Comparison of ENCODE assay signal across 16 cellular contexts in the genomic region with DNA sequence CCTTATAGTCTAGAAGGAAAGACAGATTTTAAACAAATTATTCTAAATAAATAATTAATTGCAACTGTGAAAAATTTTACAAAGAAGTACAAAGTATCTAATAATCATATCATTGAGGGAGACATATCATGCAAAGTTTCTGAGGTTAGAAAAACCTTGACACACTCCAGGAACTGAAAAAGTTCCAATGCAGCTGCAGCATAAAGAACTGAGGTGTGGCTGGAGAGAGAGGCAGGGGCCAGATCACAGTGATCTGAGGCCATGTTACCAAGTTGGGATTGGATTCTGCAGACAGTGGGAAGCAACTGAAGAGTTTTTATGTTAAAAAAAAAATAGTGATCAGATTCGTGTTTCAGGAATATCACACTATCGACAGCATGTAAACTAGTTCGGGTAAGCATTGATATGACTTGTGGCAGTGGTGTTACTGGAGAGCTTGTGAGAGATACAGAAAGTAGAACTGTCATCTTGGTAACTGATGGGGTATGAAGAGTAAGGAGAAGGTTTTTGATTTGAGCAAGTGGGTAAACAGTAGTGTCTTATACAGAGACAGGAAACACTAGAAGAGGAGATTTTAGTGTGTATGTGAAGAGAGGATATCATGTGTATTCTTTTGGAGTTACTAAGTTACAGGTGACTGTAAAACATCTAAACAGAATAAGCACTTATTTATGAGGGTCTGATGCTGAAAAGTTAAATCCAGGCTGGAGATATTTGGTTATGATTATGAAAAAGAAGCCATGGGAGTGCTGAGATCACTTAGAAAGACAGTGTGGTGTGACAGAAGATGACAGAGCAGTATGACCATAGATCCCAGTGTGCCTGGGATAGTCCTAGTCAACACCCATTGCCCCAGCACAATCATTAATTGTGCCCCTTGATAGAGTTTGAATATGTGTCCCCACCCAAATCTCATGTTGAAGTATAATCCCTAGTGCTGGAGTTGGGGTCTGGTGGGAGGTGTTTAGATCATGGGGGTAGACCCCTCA. TPM values are rescaled to one million over a fixed set of nuclear protein-coding genes. Genes with fewer than 3 reads are reported as not detected.
DNase-seq lines count a peak whose midpoint lies in the region; ATAC-seq, FAIRE-seq and TF ChIP-seq lines count a peak whose summit lies in the region.
"Had no signal": no experiment of that assay in that cellular context is flagged by ENCODE, and none has a peak within 500 bp of the region (broad histone marks: within the 10 kb centered on the region; RNA-seq: fewer than 3 reads in every experiment).

No MANE protein-coding gene starts in this region.

- DNase-seq in bronchial epithelial cell (ENCODE audit: low read depth), result no peak
- DNase-seq in central memory CD4-positive, alpha-beta T cell, result no peak
- DNase-seq in SKM-1 (lab: John Stamatoyannopoulos, UW; ENCODE audit: unreplicated experiment), result no peak
- DNase-seq in stimulated activated CD4-positive, alpha-beta T cell treated with anti-CD3 and anti-CD28 coated beads, Interleukin-2, amount 100 ng/mL, for 48 hours, result no peak
- no peak for DNase-seq in SHP77 (lab: John Stamatoyannopoulos, UW)
- DNase-seq: activated CD4-positive, alpha-beta T cell treated with anti-CD3 and anti-CD28 coated beads for 1 hour; activated T-cell treated with anti-CD3 and anti-CD28 coated beads, Interleukin-2, amount 50 U/mL, for 1 hour; amniotic stem cell; erythroblast; hypothalamus had no signal

- no peaks in the 10 kb centered on the region for H3K36me3 ChIP-seq in bronchial epithelial cell (ENCODE audit: control insufficient read depth, insufficient read depth, low read length)
- H3K36me3 ChIP-seq: BLaER1 treated with 17β-estradiol and CSF1 and Interleukin-3, amounts not matched to agents 10 nM and 100 nM had no signal

- TF ChIP-seq CTCF in bronchial epithelial cell (IDR thresholded peaks at IDR 0.05; ENCODE audit: insufficient read depth, low read length, severe bottlenecking), result no peak

- no peak overlapping the region for H3K4me3 ChIP-seq in bronchial epithelial cell (ENCODE audit: low read depth, low read length)
- H3K4me3 ChIP-seq: BLaER1 treated with 17β-estradiol and CSF1 and Interleukin-3, amounts not matched to agents 10 nM and 100 nM; coronary artery had no signal

- ATAC-seq in GM18861 (IDR thresholded peaks at IDR 0.05; ENCODE audit: unreplicated experiment) (peak; percentile 82), GM21447 (IDR thresholded peaks at IDR 0.05; ENCODE audit: unreplicated experiment) (peak; percentile 88), HG03108 (IDR thresholded peaks at IDR 0.05; ENCODE audit: unreplicated experiment) (peak; percentile 83)
- ATAC-seq: HCT116 had no signal

- FAIRE-seq in bronchial epithelial cell (lab: Jason Lieb, UNC), result peak; percentile 18

- no peaks in the 10 kb centered on the region for H3K27me3 ChIP-seq in bronchial epithelial cell (ENCODE audit: control insufficient read depth, insufficient read depth, low read length)
- H3K27me3 ChIP-seq: BLaER1 treated with 17β-estradiol and CSF1 and Interleukin-3, amounts not matched to agents 10 nM and 100 nM had no signal

RNA-seq across cellular contexts. Expression of a gene that starts 15.6 kb away (rescaled TPM):
- total RNA-seq in bronchial epithelial cell, result 3.2 and 3.3 TPM in 2 replicates
